In genomic region chr10:8213735-8214134, GRCh38 we compare ENCODE assay signal across 28 cellular contexts.
"Had no signal": no experiment of that assay in that cellular context is flagged by ENCODE, and none has a peak within 500 bp of the region (broad histone marks: within the 10 kb centered on the region; RNA-seq: fewer than 3 reads in every experiment).

No MANE protein-coding gene starts in this region.

- H3K4me2 ChIP-seq: neural progenitor cell had no signal

- H3K4me1 ChIP-seq: neural progenitor cell, parathyroid adenoma, psoas muscle, right lobe of liver, sigmoid colon, thyroid gland, tibial nerve, upper lobe of right lung, uterus had no signal

- H3K27ac ChIP-seq: neural progenitor cell, ovary, parathyroid adenoma, psoas muscle, right lobe of liver, sigmoid colon, stomach, thoracic aorta, thyroid gland, tibial nerve, upper lobe of right lung, uterus had no signal

- H3K27me3 Mint-ChIP-seq: stimulated activated naive CD8-positive, alpha-beta T cell treated with anti-CD3 and anti-CD28 coated beads, Interleukin-15, Interleukin-2, amounts not matched to agents 100 ng/mL and 50 ng/mL, for 24 hours had no signal

- H2AFZ ChIP-seq: neural progenitor cell, parathyroid adenoma had no signal

- H3K27me3 ChIP-seq: neural progenitor cell, ovary, right lobe of liver, sigmoid colon, stomach, thyroid gland, tibial nerve, upper lobe of right lung, uterus had no signal

- DNase-seq: natural killer cell; occipital lobe; ovary; posterior cingulate gyrus; psoas muscle; right cardiac atrium; right lobe of liver; sigmoid colon; small intestine; stimulated activated CD4-positive, alpha-beta T cell treated with anti-CD3 and anti-CD28 coated beads, Interleukin-15, amount 100 ng/mL, for 24 hours; stimulated activated CD4-positive, alpha-beta T cell treated with anti-CD3 and anti-CD28 coated beads, Interleukin-2, amount 100 ng/mL, for 24 hours; stimulated activated CD4-positive, alpha-beta T cell treated with anti-CD3 and anti-CD28 coated beads, Interleukin-2, amount 100 ng/mL, for 48 hours; stimulated activated CD4-positive, alpha-beta T cell treated with anti-CD3 and anti-CD28 coated beads, Interleukin-4, amount 100 ng/mL, for 24 hours; stimulated activated naive B cell treated with anti-CD40 and anti-IgM and Interleukin-4, amounts not matched to agents 10 μg/mL and 1 μg/mL and 100 μg/mL, for 72 hours; stimulated activated naive CD4-positive, alpha-beta T cell treated with Interleukin-2 at 50 U/mL for 16 hours; stomach; thyroid gland; upper lobe of right lung; uterus had no signal

- H3K79me2 ChIP-seq: parathyroid adenoma had no signal

- H3K36me3 Mint-ChIP-seq: neural progenitor cell; stimulated activated effector memory CD8-positive, alpha-beta T cell treated with anti-CD3 and anti-CD28 coated beads, Interleukin-12 subunit alpha, Interleukin-12 subunit beta, amount 100 ng/mL, for 72 hours; stimulated activated naive B cell treated with anti-CD40 and anti-IgM and Interleukin-4, amounts not matched to agents 10 μg/mL and 1 μg/mL and 100 μg/mL, for 72 hours; type B pancreatic cell had no signal

- H3K9me3 ChIP-seq: ovary, psoas muscle, right lobe of liver, sigmoid colon, stomach, thoracic aorta, thyroid gland, upper lobe of right lung, uterus had no signal

- H3K9ac ChIP-seq: neural progenitor cell, parathyroid adenoma had no signal

- H3K9me3 Mint-ChIP-seq: nephron; neural progenitor cell; stimulated activated effector memory CD8-positive, alpha-beta T cell treated with anti-CD3 and anti-CD28 coated beads, Interleukin-12 subunit alpha, Interleukin-12 subunit beta, amount 100 ng/mL, for 72 hours; stimulated activated naive CD8-positive, alpha-beta T cell treated with anti-CD3 and anti-CD28 coated beads, Interleukin-15, Interleukin-2, amounts not matched to agents 100 ng/mL and 50 ng/mL, for 24 hours; type B pancreatic cell had no signal

- H3K4me3 ChIP-seq: neural progenitor cell, ovary, psoas muscle, right lobe of liver, sigmoid colon, stomach, thoracic aorta, thyroid gland, tibial nerve, upper lobe of right lung, uterus had no signal

- H3K4me3 Mint-ChIP-seq: natural killer cell; nephron; neural progenitor cell; stimulated activated effector memory CD8-positive, alpha-beta T cell treated with anti-CD3 and anti-CD28 coated beads, Interleukin-12 subunit alpha, Interleukin-12 subunit beta, amount 100 ng/mL, for 72 hours; stimulated activated naive B cell treated with anti-CD40 and anti-IgM and Interleukin-4, amounts not matched to agents 10 μg/mL and 1 μg/mL and 100 μg/mL, for 72 hours; stimulated activated naive CD8-positive, alpha-beta T cell treated with anti-CD3 and anti-CD28 coated beads, Interleukin-15, Interleukin-2, amounts not matched to agents 100 ng/mL and 50 ng/mL, for 24 hours; type B pancreatic cell had no signal

- H3K4me1 Mint-ChIP-seq: nephron; neural progenitor cell; stimulated activated naive B cell treated with anti-CD40 and anti-IgM and Interleukin-4, amounts not matched to agents 10 μg/mL and 1 μg/mL and 100 μg/mL, for 72 hours had no signal

- H3K27ac Mint-ChIP-seq: natural killer cell; nephron; neural progenitor cell; progenitor cell of endocrine pancreas; stimulated activated effector memory CD8-positive, alpha-beta T cell treated with anti-CD3 and anti-CD28 coated beads, Interleukin-12 subunit alpha, Interleukin-12 subunit beta, amount 100 ng/mL, for 72 hours; stimulated activated naive B cell treated with anti-CD40 and anti-IgM and Interleukin-4, amounts not matched to agents 10 μg/mL and 1 μg/mL and 100 μg/mL, for 72 hours; stimulated activated naive CD8-positive, alpha-beta T cell treated with anti-CD3 and anti-CD28 coated beads, Interleukin-15, Interleukin-2, amounts not matched to agents 100 ng/mL and 50 ng/mL, for 24 hours; type B pancreatic cell had no signal

- H3K36me3 ChIP-seq: neural progenitor cell, ovary, right lobe of liver, sigmoid colon, stomach, thoracic aorta, thyroid gland, tibial nerve, upper lobe of right lung, uterus had no signal

- ATAC-seq: natural killer cell; psoas muscle; right cardiac atrium; right lobe of liver; stimulated activated effector memory CD8-positive, alpha-beta T cell treated with anti-CD3 and anti-CD28 coated beads, Interleukin-12 subunit alpha, Interleukin-12 subunit beta, amount 100 ng/mL, for 72 hours; stimulated activated naive B cell treated with anti-CD40 and anti-IgM and Interleukin-4, amounts not matched to agents 10 μg/mL and 1 μg/mL and 100 μg/mL, for 72 hours; upper lobe of right lung had no signal
